Comparison of ENCODE assay signal across 25 cellular contexts in the genomic region with DNA sequence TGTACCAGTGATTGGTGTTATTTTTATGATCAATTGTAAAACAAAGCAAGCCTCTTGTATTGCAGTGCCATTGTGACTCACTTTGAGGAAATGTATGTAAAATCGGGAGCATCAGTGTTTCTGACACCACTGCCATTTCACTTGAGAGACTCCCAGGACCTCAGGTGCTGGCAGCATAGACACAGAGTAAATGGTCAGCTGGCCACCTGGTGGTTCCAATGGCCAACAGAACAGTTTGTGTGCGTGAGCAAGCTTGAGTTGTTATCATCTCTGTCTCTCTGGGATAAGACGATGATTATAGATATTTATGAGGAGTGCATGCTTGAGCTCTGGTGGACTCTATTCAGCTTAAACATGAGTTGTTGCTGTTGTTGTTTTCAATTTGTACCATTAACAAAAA.
DNase-seq lines count a peak whose midpoint lies in the region; ATAC-seq, FAIRE-seq and TF ChIP-seq lines count a peak whose summit lies in the region.
"Had no signal": no experiment of that assay in that cellular context is flagged by ENCODE, and none has a peak within 500 bp of the region (broad histone marks: within the 10 kb centered on the region; RNA-seq: fewer than 3 reads in every experiment).

No MANE protein-coding gene starts in this region.

- no peak overlapping the region for H3K9ac ChIP-seq in astrocyte (ENCODE audit: low read length)
- H3K9ac ChIP-seq: BLaER1 treated with 17β-estradiol and CSF1 and Interleukin-3, amounts not matched to agents 10 nM and 100 nM had no signal

- no peak for ATAC-seq in GM23338
- no peak for ATAC-seq in GM18907 (IDR thresholded peaks at IDR 0.05; ENCODE audit: unreplicated experiment)
- ATAC-seq: CD8-positive, alpha-beta T cell; GM12878 had no signal

- H3K4me1 Mint-ChIP-seq in GM23338 = peaks cover 3% of the 10 kb centered on the region; the same call in 1 of the 3 replicates
- peaks cover 2% of the 10 kb centered on the region for H3K4me1 Mint-ChIP-seq in astrocyte (ENCODE audit: low read depth, unreplicated experiment)
- H3K4me1 Mint-ChIP-seq in glutamatergic neuron (ENCODE audit: low read depth, unreplicated experiment) = peaks cover 6% of the 10 kb centered on the region
- H3K4me1 Mint-ChIP-seq: B cell had no signal

- H3K9me2 ChIP-seq in GM23338 (ENCODE audit: insufficient read depth) = no peaks in the 10 kb centered on the region

- H3K27me3 ChIP-seq in GM23338 (ENCODE audit: insufficient read depth) = no peaks in the 10 kb centered on the region
- no peaks in the 10 kb centered on the region for H3K27me3 ChIP-seq in astrocyte (ENCODE audit: insufficient read depth, low read length)

- H3K4me3 ChIP-seq in GM23338 = no peak overlapping the region
- H3K4me3 ChIP-seq in astrocyte (ENCODE audit: insufficient read depth, low read depth, low read length) = no peak overlapping the region
- H3K4me3 ChIP-seq: BLaER1 treated with 17β-estradiol and CSF1 and Interleukin-3, amounts not matched to agents 10 nM and 100 nM; GM12878 had no signal

- H3K4me1 ChIP-seq in GM23338 (ENCODE audit: insufficient read depth) (no peaks in the 10 kb centered on the region), astrocyte (ENCODE audit: insufficient read depth, low read length) (no peaks in the 10 kb centered on the region)
- H3K4me1 ChIP-seq: BLaER1 treated with 17β-estradiol and CSF1 and Interleukin-3, amounts not matched to agents 10 nM and 100 nM; Caco-2 had no signal

- H3F3A ChIP-seq in GM23338 (replicated peaks; ENCODE audit: low read depth) = no peaks in the 10 kb centered on the region

- TF ChIP-seq CTCF in GM23338 (conservative IDR thresholded peaks at IDR 0.05; ENCODE audit: low read depth in 2 of 2) (no peak; a peak in 1 of 4 replicates), astrocyte (IDR thresholded peaks at IDR 0.05; ENCODE audit: insufficient read depth, low read depth, low read length) (no peak), glutamatergic neuron (IDR thresholded peaks at IDR 0.05; ENCODE audit: partially characterized antibody, unreplicated experiment) (no peak), GM10266 (IDR thresholded peaks at IDR 0.05; ENCODE audit: control insufficient read depth, insufficient read depth, low read depth, missing control alignments) (no peak)

- H3K9me3 ChIP-seq in astrocyte (ENCODE audit: insufficient read depth, low read depth, low read length) = no peaks in the 10 kb centered on the region
- H3K9me3 ChIP-seq: Caco-2 had no signal

- no peaks in the 10 kb centered on the region for H3K36me3 ChIP-seq in GM23338 (ENCODE audit: insufficient read depth)
- no peaks in the 10 kb centered on the region for H3K36me3 ChIP-seq in astrocyte (ENCODE audit: insufficient read depth, low read length)
- H3K36me3 ChIP-seq: BLaER1 treated with 17β-estradiol and CSF1 and Interleukin-3, amounts not matched to agents 10 nM and 100 nM had no signal

- H3K4me3 Mint-ChIP-seq in GM23338 (no peak overlapping the region), astrocyte (ENCODE audit: unreplicated experiment) (no peak overlapping the region), glutamatergic neuron (ENCODE audit: unreplicated experiment) (no peak overlapping the region)
- H3K4me3 Mint-ChIP-seq: B cell; CD4-positive, alpha-beta T cell; CD8-positive, alpha-beta T cell had no signal

- H3K27ac ChIP-seq in GM23338 (ENCODE audit: low read depth) = no peak overlapping the region
- H3K27ac ChIP-seq in astrocyte (ENCODE audit: low read depth, low read length) = no peak overlapping the region
- H3K27ac ChIP-seq: BLaER1 treated with 17β-estradiol and CSF1 and Interleukin-3, amounts not matched to agents 10 nM and 100 nM; C4-2B had no signal

- H3K36me3 Mint-ChIP-seq in GM23338 (ENCODE audit: low read depth) (no peaks in the 10 kb centered on the region), astrocyte (ENCODE audit: low read depth, unreplicated experiment) (no peaks in the 10 kb centered on the region), glutamatergic neuron (ENCODE audit: unreplicated experiment) (no peaks in the 10 kb centered on the region)
- H3K36me3 Mint-ChIP-seq: CD8-positive, alpha-beta T cell had no signal

- peak; percentile 71 for FAIRE-seq in astrocyte (lab: Jason Lieb, UNC)
- FAIRE-seq: A204.1, D721Med, G401.6, GM12878, GM12892 had no signal

- DNase-seq in GM23338 (ENCODE audit: low spot score) (peak; percentile 1), astrocyte (ENCODE audit: low read depth) (no peak), glutamatergic neuron (peak; percentile 40), iPS-NIHi7 (ENCODE audit: extremely low spot score) (peak; percentile 10), AG08396 (ENCODE audit: low spot score) (no peak), HPDE6-E6E7 (ENCODE audit: extremely low spot score) (no peak), GM10266 (ENCODE audit: extremely low spot score) (no peak)
- DNase-seq: 8988T; ACHN; AML-193; Caco-2; Calu3; CD4-positive, alpha-beta T cell; CD8-positive, alpha-beta T cell; DMS79 treated with DMSO at 0.1 percent for 48 hours; GF-D8 had no signal

- H3K79me2 ChIP-seq in GM23338 (replicated peaks; ENCODE audit: insufficient read depth) (no peaks in the 10 kb centered on the region), astrocyte (ENCODE audit: insufficient read depth, low read length) (no peaks in the 10 kb centered on the region)

- H3K4me2 ChIP-seq in GM23338 (no peak overlapping the region), astrocyte (ENCODE audit: low read length) (no peak overlapping the region)
- H3K4me2 ChIP-seq: BLaER1 treated with 17β-estradiol and CSF1 and Interleukin-3, amounts not matched to agents 10 nM and 100 nM had no signal

- H3K9me3 Mint-ChIP-seq in GM23338 (no peaks in the 10 kb centered on the region), astrocyte (ENCODE audit: unreplicated experiment) (no peaks in the 10 kb centered on the region), glutamatergic neuron (ENCODE audit: unreplicated experiment) (peaks cover 13% of the 10 kb centered on the region)
- H3K9me3 Mint-ChIP-seq: CD4-positive, alpha-beta T cell; CD8-positive, alpha-beta T cell had no signal

- peaks cover 2% of the 10 kb centered on the region for H3K27me3 Mint-ChIP-seq in GM23338 (ENCODE audit: insufficient read depth, low read depth, poor library complexity)
- H3K27me3 Mint-ChIP-seq in astrocyte (ENCODE audit: low read depth, unreplicated experiment) = no peaks in the 10 kb centered on the region
- H3K27me3 Mint-ChIP-seq in glutamatergic neuron (ENCODE audit: unreplicated experiment) = peaks cover 7% of the 10 kb centered on the region
- H3K27me3 Mint-ChIP-seq: B cell; CD4-positive, alpha-beta T cell had no signal

- H3K27ac Mint-ChIP-seq in GM23338 (no peak overlapping the region), astrocyte (ENCODE audit: unreplicated experiment) (no peak overlapping the region), glutamatergic neuron (ENCODE audit: unreplicated experiment) (peak overlapping the region; percentile 78)
- H3K27ac Mint-ChIP-seq: CD4-positive, alpha-beta T cell; CD8-positive, alpha-beta T cell had no signal

- H2AFZ ChIP-seq in GM23338 (no peak overlapping the region), astrocyte (ENCODE audit: low read depth, low read length) (no peak overlapping the region)

- no peaks in the 10 kb centered on the region for H4K20me1 ChIP-seq in GM23338 (replicated peaks; ENCODE audit: insufficient read depth)
- no peaks in the 10 kb centered on the region for H4K20me1 ChIP-seq in astrocyte (ENCODE audit: insufficient read depth, low read length)
- H4K20me1 ChIP-seq: BLaER1 treated with 17β-estradiol and CSF1 and Interleukin-3, amounts not matched to agents 10 nM and 100 nM had no signal

TF ChIP-seq in GM23338, 12 proteins besides CTCF, POLR2A, EP300 and RAD21:
- no peak for TF ChIP-seq STAT1 (IDR thresholded peaks at IDR 0.05; ENCODE audit: unreplicated experiment)
- TF ChIP-seq NANOG (IDR thresholded peaks at IDR 0.05; ENCODE audit: borderline replicate concordance) = no peak
- TF ChIP-seq, protein P1, sequence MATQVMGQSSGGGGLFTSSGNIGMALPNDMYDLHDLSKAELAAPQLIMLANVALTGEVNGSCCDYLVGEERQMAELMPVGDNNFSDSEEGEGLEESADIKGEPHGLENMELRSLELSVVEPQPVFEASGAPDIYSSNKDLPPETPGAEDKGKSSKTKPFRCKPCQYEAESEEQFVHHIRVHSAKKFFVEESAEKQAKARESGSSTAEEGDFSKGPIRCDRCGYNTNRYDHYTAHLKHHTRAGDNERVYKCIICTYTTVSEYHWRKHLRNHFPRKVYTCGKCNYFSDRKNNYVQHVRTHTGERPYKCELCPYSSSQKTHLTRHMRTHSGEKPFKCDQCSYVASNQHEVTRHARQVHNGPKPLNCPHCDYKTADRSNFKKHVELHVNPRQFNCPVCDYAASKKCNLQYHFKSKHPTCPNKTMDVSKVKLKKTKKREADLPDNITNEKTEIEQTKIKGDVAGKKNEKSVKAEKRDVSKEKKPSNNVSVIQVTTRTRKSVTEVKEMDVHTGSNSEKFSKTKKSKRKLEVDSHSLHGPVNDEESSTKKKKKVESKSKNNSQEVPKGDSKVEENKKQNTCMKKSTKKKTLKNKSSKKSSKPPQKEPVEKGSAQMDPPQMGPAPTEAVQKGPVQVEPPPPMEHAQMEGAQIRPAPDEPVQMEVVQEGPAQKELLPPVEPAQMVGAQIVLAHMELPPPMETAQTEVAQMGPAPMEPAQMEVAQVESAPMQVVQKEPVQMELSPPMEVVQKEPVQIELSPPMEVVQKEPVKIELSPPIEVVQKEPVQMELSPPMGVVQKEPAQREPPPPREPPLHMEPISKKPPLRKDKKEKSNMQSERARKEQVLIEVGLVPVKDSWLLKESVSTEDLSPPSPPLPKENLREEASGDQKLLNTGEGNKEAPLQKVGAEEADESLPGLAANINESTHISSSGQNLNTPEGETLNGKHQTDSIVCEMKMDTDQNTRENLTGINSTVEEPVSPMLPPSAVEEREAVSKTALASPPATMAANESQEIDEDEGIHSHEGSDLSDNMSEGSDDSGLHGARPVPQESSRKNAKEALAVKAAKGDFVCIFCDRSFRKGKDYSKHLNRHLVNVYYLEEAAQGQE (IDR thresholded peaks at IDR 0.05; ENCODE audit: unreplicated experiment) = no peak
TF ChIP-seq in GM23338: peak in this region for 0.

Comparison
In these comparisons a context has a peak if more than half of its experiments do, and no peak if none do; other contexts are left out.
1. DNase-seq: peak in GM23338 (single experiment), glutamatergic neuron (single experiment) and iPS-NIHi7 (single experiment); none in astrocyte (single experiment), AG08396 (single experiment), HPDE6-E6E7 (single experiment) and GM10266 (single experiment).